In the genomic region with DNA sequence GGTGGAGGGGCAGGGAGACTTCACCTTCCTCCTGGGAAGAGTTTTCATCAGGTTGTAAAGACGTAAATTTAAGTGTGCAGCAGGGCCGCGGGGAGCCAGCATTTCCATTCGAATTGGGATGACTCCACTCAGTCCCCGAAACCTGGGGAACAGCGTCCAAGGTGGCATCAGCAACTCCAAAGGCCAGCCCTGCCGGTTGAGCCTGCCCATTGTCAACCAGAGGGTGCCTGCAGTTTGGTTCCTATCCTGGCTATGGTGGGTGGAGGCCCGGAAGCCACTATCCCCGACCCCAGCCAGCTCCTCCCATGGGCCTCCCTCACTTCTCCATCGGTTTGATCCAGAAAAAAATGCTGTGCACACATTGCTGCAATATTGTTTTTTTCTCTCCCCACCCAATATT, we compare ENCODE assay signal across 25 cellular contexts.
DNase-seq lines count a peak whose midpoint lies in the region; ATAC-seq and TF ChIP-seq lines count a peak whose summit lies in the region.
"Had no signal": no experiment of that assay in that cellular context is flagged by ENCODE, and none has a peak within 500 bp of the region (broad histone marks: within the 10 kb centered on the region; RNA-seq: fewer than 3 reads in every experiment).

No MANE protein-coding gene starts in this region.

- ATAC-seq in GM19452 (IDR thresholded peaks at IDR 0.05; ENCODE audit: unreplicated experiment) (no peak), GM21447 (IDR thresholded peaks at IDR 0.05; ENCODE audit: unreplicated experiment) (no peak), mucosa of descending colon (no peak)
- ATAC-seq: A549, GM12878, HCT116 had no signal

- H3K4me1 Mint-ChIP-seq in nephron = peaks cover 19% of the 10 kb centered on the region
- H3K4me1 Mint-ChIP-seq: CD14-positive monocyte; CD8-positive, alpha-beta memory T cell had no signal

- H3K9me3 Mint-ChIP-seq in nephron = no peaks in the 10 kb centered on the region
- H3K9me3 Mint-ChIP-seq: CD4-positive, alpha-beta T cell; CD8-positive, alpha-beta memory T cell; H9 had no signal

- H3K27me3 Mint-ChIP-seq in nephron (ENCODE audit: low read depth) = peaks cover 11% of the 10 kb centered on the region
- H3K27me3 Mint-ChIP-seq: CD4-positive, alpha-beta T cell had no signal

- TF ChIP-seq CTCF in nephron (IDR thresholded peaks at IDR 0.05; ENCODE audit: unreplicated experiment in 3 of 3) = no peak
- TF ChIP-seq CTCF in mucosa of descending colon (IDR thresholded peaks at IDR 0.05) = no peak

- intact Hi-C loops in posterior vena cava (cut with DNase I) = no loop called here
- intact Hi-C loops in mucosa of descending colon (cut with DNase I, micrococcal nuclease) = no loop called here

- H3K4me1 ChIP-seq in mucosa of descending colon (ENCODE audit: low read depth) = no peaks in the 10 kb centered on the region
- H3K4me1 ChIP-seq: A549; BE2C; BLaER1 treated with 17β-estradiol and CSF1 and Interleukin-3, amounts not matched to agents 10 nM and 100 nM had no signal

- DNase-seq in H7 (peak; percentile 44), ecto neural progenitor cell (ENCODE audit: low spot score) (peak; percentile 22), posterior vena cava (ENCODE audit: low spot score) (peak; percentile 48), NCI-H510A treated with DMSO at 0.1 percent for 48 hours (lab: John Stamatoyannopoulos, UW) (no peak), mucosa of descending colon (no peak)
- DNase-seq: 8988T; ACHN; AML-193; BE2C; CD4-positive, alpha-beta T cell; CD8-positive, alpha-beta memory T cell; DMS 273 treated with DMSO at 0.1 percent for 48 hours; DMS79; EL; GDM1; GM23248; H9 had no signal

- no peak overlapping the region for H3K4me3 Mint-ChIP-seq in nephron
- H3K4me3 Mint-ChIP-seq: CD14-positive monocyte; CD4-positive, alpha-beta T cell; CD8-positive, alpha-beta memory T cell; H9 had no signal

- H3K27me3 ChIP-seq in H7 (ENCODE audit: control insufficient read depth, insufficient read depth, low read length) = no peaks in the 10 kb centered on the region
- H3K27me3 ChIP-seq: BE2C; BLaER1 treated with 17β-estradiol and CSF1 and Interleukin-3, amounts not matched to agents 10 nM and 100 nM had no signal

- H3K27ac Mint-ChIP-seq in nephron = peak overlapping the region; percentile 27 to 78 (median 36)
- H3K27ac Mint-ChIP-seq: CD14-positive monocyte; CD4-positive, alpha-beta T cell; CD8-positive, alpha-beta memory T cell; H9 had no signal

- no peaks in the 10 kb centered on the region for H3K9me3 ChIP-seq in mucosa of descending colon
- H3K9me3 ChIP-seq: A549; BE2C; BLaER1 treated with 17β-estradiol and CSF1 and Interleukin-3, amounts not matched to agents 10 nM and 100 nM had no signal

- H3K36me3 Mint-ChIP-seq in nephron (ENCODE audit: low read depth) = no peaks in the 10 kb centered on the region
- H3K36me3 Mint-ChIP-seq: CD14-positive monocyte; CD8-positive, alpha-beta memory T cell had no signal

- H3K36me3 ChIP-seq in H7 (replicated peaks; ENCODE audit: control insufficient read depth, insufficient read depth, low read length) (no peaks in the 10 kb centered on the region), mucosa of descending colon (ENCODE audit: low read depth) (no peaks in the 10 kb centered on the region)
- H3K36me3 ChIP-seq: BE2C; BLaER1 treated with 17β-estradiol and CSF1 and Interleukin-3, amounts not matched to agents 10 nM and 100 nM had no signal

- H3K4me3 ChIP-seq in H7 (ENCODE audit: insufficient read depth, low read depth, low read length) (no peak overlapping the region), mucosa of descending colon (no peak overlapping the region)
- H3K4me3 ChIP-seq: A549; BLaER1 treated with 17β-estradiol and CSF1 and Interleukin-3, amounts not matched to agents 10 nM and 100 nM; GM12878; GM23248 had no signal

Comparison
In these comparisons a context has a peak if more than half of its experiments do, and no peak if none do; other contexts are left out.
1. DNase-seq: peak in H7 (single experiment), ecto neural progenitor cell (single experiment) and posterior vena cava (single experiment); none in NCI-H510A treated with DMSO at 0.1 percent for 48 hours (single experiment) and mucosa of descending colon (0 of 3).